Comparison of ENCODE assay signal across 8 cellular contexts in genomic region chr3:67655364-67656121, GRCh38. TPM values are rescaled to one million over a fixed set of nuclear protein-coding genes. Genes with fewer than 3 reads are reported as not detected.
DNase-seq lines count a peak whose midpoint lies in the region; ATAC-seq and TF ChIP-seq lines count a peak whose summit lies in the region.

No MANE protein-coding gene starts in this region.

- H3K27me3 ChIP-seq in OCI-LY3 (ENCODE audit: low read depth, low read length) (no peaks in the 10 kb centered on the region), mononuclear cell (ENCODE audit: insufficient read depth, low read length) (peaks cover 2% of the 10 kb centered on the region)

- H3K4me2 ChIP-seq in OCI-LY3 (ENCODE audit: low read length), result peak overlapping the region; percentile 83

- in situ Hi-C loops in GM13977 (cut with MboI; ENCODE audit: low pct_unique_long_range_greater_than_20kb, low sequenced_read_pairs, unreplicated experiment), result no loop called here

- H2AFZ ChIP-seq in OCI-LY3 (ENCODE audit: low read depth, low read length), result no peak overlapping the region; the same call in 1 of the 2 replicates

- H3K4me1 ChIP-seq in OCI-LY3 (ENCODE audit: low read length) (peaks cover 32% of the 10 kb centered on the region), mononuclear cell (ENCODE audit: insufficient read depth, low read length) (peaks cover 38% of the 10 kb centered on the region)

- peaks cover 22% of the 10 kb centered on the region for H4K20me1 ChIP-seq in OCI-LY3 (ENCODE audit: insufficient read depth, low read length)

- ATAC-seq in HG02571 (IDR thresholded peaks at IDR 0.05; ENCODE audit: unreplicated experiment), result peak; percentile 34

- peak overlapping the region; percentile 97 for H3K9ac ChIP-seq in OCI-LY3 (ENCODE audit: low read length)

- peaks cover 24% of the 10 kb centered on the region for H3K36me3 ChIP-seq in OCI-LY3 (replicated peaks; ENCODE audit: low read depth, low read length)

- no peaks in the 10 kb centered on the region for H3K9me3 ChIP-seq in OCI-LY3 (ENCODE audit: insufficient read depth, low read length)
- H3K9me3 ChIP-seq in mononuclear cell (ENCODE audit: low read depth, low read length), result no peaks in the 10 kb centered on the region

- peak overlapping the region; percentile 92 for H3K4me3 ChIP-seq in OCI-LY3 (ENCODE audit: low read length)
- H3K4me3 ChIP-seq in mononuclear cell (ENCODE audit: low read length), result peak overlapping the region; percentile 22

- H3K79me2 ChIP-seq in OCI-LY3 (ENCODE audit: low read length), result peaks cover 44% of the 10 kb centered on the region

- DNase-seq in GM13977 (ENCODE audit: low spot score) (peak; percentile 14), glomerular visceral epithelial cell (ENCODE audit: extremely low spot score) (no peak), globus pallidus (ENCODE audit: low spot score) (no peak)
- DNase-seq in activated naive CD4-positive, alpha-beta T cell treated with Interleukin-2 at 50 U/mL for 16 hours, result peak; percentile 71
- peak; percentile 64 to 89 for DNase-seq in stimulated activated CD8-positive, alpha-beta memory T cell treated with anti-CD3 and anti-CD28 coated beads, Interleukin-7, amount 100 ng/mL, for 48 hours (ENCODE audit: extremely low read depth in 1 of 2, low read depth in 1 of 2)

- peak overlapping the region; percentile 91 for H3K27ac ChIP-seq in OCI-LY3 (ENCODE audit: low read length)

- TF ChIP-seq CTCF in GM13977 (IDR thresholded peaks at IDR 0.05; ENCODE audit: extremely low read depth, insufficient read depth, missing control alignments), result no peak
- no peak for TF ChIP-seq CTCF in OCI-LY3 (IDR thresholded peaks at IDR 0.05; ENCODE audit: low read depth, low read length)

RNA-seq across cellular contexts. Expression of gene SUCLG2, which starts 1.1 kb away (rescaled TPM):
- total RNA-seq in mononuclear cell, result 63.8 TPM

Comparison
In these comparisons a context has a peak if more than half of its experiments do, and no peak if none do; other contexts are left out.
1. DNase-seq: peak in GM13977 (single experiment), activated naive CD4-positive, alpha-beta T cell treated with Interleukin-2 at 50 U/mL for 16 hours (single experiment) and stimulated activated CD8-positive, alpha-beta memory T cell treated with anti-CD3 and anti-CD28 coated beads, Interleukin-7, amount 100 ng/mL, for 48 hours (2 of 2); none in glomerular visceral epithelial cell (single experiment) and globus pallidus (single experiment).